Comparison of ENCODE assay signal across 9 cellular contexts in the genomic region with DNA sequence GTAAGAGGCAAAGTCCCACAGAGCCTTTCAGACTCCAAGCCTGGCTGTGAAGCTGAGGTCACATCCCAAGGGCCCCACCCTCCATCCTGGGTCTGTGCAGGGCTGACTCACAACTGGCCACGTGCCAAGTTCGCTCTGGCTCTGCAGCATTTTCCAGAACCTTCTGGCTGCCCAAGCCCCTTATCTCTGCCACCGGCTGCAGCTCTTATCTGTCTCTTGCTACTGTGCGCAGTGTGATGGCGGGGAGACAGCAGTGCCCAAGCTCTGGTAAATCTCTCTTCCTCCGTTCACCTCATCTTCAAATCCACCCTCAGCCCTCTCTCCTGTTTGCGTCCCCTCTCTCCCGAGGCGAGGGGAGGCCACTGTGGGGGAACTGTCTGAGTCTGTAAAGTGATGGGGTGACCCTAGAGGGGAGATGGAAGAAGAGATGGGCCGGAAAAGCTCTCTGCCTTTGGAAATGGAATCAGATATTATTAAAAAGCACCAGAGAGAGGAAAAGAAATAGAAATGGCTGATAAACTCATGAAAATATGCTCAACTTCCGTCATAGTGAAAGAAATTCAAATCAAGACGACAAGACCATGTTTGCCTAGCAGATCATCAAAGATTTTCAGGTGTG.
DNase-seq lines count a peak whose midpoint lies in the region; ATAC-seq and TF ChIP-seq lines count a peak whose summit lies in the region.
"Had no signal": no experiment of that assay in that cellular context is flagged by ENCODE, and none has a peak within 500 bp of the region (broad histone marks: within the 10 kb centered on the region; RNA-seq: fewer than 3 reads in every experiment).

No MANE protein-coding gene starts in this region.

- no peaks in the 10 kb centered on the region for H3K9me3 ChIP-seq in cardiac muscle cell (ENCODE audit: low read depth)

- H3K4me3 Mint-ChIP-seq in effector memory CD8-positive, alpha-beta T cell, result no peak overlapping the region
- H3K4me3 Mint-ChIP-seq: B cell had no signal

- no peaks in the 10 kb centered on the region for H3K27me3 ChIP-seq in cardiac muscle cell

- no peak for TF ChIP-seq CTCF in cardiac muscle cell (IDR thresholded peaks at IDR 0.05; ENCODE audit: low read depth, low read length)

- no peaks in the 10 kb centered on the region for H3K36me3 ChIP-seq in cardiac muscle cell

- H3K4me1 Mint-ChIP-seq in effector memory CD8-positive, alpha-beta T cell (ENCODE audit: low read depth in 2 of 2), result peaks cover 0 to 2% of the 10 kb centered on the region in 2 donors

- no peak overlapping the region for H3K27ac Mint-ChIP-seq in effector memory CD8-positive, alpha-beta T cell
- H3K27ac Mint-ChIP-seq: B cell had no signal

- H3K4me1 ChIP-seq in cardiac muscle cell (ENCODE audit: low read depth), result peaks cover 42% of the 10 kb centered on the region

- peak overlapping the region; percentile 78 for H3K27ac ChIP-seq in cardiac muscle cell

- H3K36me3 Mint-ChIP-seq in effector memory CD8-positive, alpha-beta T cell (ENCODE audit: insufficient read depth), result no peaks in the 10 kb centered on the region

- no peak for ATAC-seq in effector memory CD8-positive, alpha-beta T cell (replicated peaks)

- H3K4me3 ChIP-seq in cardiac muscle cell, result no peak overlapping the region

- H3K27me3 Mint-ChIP-seq in effector memory CD8-positive, alpha-beta T cell, result peaks cover 25 to 64% of the 10 kb centered on the region in 2 donors
- H3K27me3 Mint-ChIP-seq: B cell had no signal

- no peaks in the 10 kb centered on the region for H3K9me3 Mint-ChIP-seq in effector memory CD8-positive, alpha-beta T cell

- DNase-seq in NCI-H748 (lab: John Stamatoyannopoulos, UW; ENCODE audit: unreplicated experiment), result peak; percentile 68
- DNase-seq in NCI-H748 treated with DMSO at 0.1 percent for 48 hours (lab: John Stamatoyannopoulos, UW), result no peak
- DNase-seq in RKO (ENCODE audit: low spot score), result peak; percentile 62
- DNase-seq in cardiac muscle cell (ENCODE audit: low read depth in 1 of 2, low spot score in 1 of 2), result peak; percentile 83 to 90
- DNase-seq in stimulated activated CD8-positive, alpha-beta memory T cell treated with anti-CD3 and anti-CD28 coated beads, Interleukin-4, amount 100 ng/mL, for 48 hours, result peak; percentile 37
- no peak for DNase-seq in amniotic stem cell (lab: John Stamatoyannopoulos, UW)
- no peak for DNase-seq in HuH-7 (ENCODE audit: low spot score)
- no peak for DNase-seq in effector memory CD8-positive, alpha-beta T cell

Comparison
In these comparisons a context has a peak if more than half of its experiments do, and no peak if none do; other contexts are left out.
1. DNase-seq: peak in NCI-H748 (single experiment), RKO (single experiment), cardiac muscle cell (2 of 2) and stimulated activated CD8-positive, alpha-beta memory T cell treated with anti-CD3 and anti-CD28 coated beads, Interleukin-4, amount 100 ng/mL, for 48 hours (single experiment); none in NCI-H748 treated with DMSO at 0.1 percent for 48 hours (single experiment), amniotic stem cell (single experiment), HuH-7 (single experiment) and effector memory CD8-positive, alpha-beta T cell (0 of 3).